ENCODE assay signal across 10 cellular contexts in genomic region chr3:158847466-158847849, GRCh38. TPM values are rescaled to one million over a fixed set of nuclear protein-coding genes. Genes with fewer than 3 reads are reported as not detected.
A peak's percentile ranks its signal among the peaks of the same experiment; 100 is the strongest.
DNase-seq lines count a peak whose midpoint lies in the region; ATAC-seq and TF ChIP-seq lines count a peak whose summit lies in the region.
"Had no signal": no experiment of that assay in that cellular context is flagged by ENCODE, and none has a peak within 500 bp of the region (broad histone marks: within the 10 kb centered on the region; RNA-seq: fewer than 3 reads in every experiment).

No MANE protein-coding gene starts in this region.

- H3K36me3 ChIP-seq in uterus, result no peaks in the 10 kb centered on the region

- H3K4me1 ChIP-seq in uterus, result no peaks in the 10 kb centered on the region
- H3K4me1 ChIP-seq: A549 had no signal

- no peak for TF ChIP-seq CTCF in uterus (IDR thresholded peaks at IDR 0.05)

- H3K4me3 ChIP-seq in uterus, result no peak overlapping the region
- H3K4me3 ChIP-seq: A549, K562 had no signal

- intact Hi-C loops in left colon (cut with DNase I, micrococcal nuclease) (loop anchor here in 1 of 2 donors (10.0 kb wide), 1 partner anchor 417 kb away; no protein-coding TSS in a partner anchor), uterus (cut with DNase I; ENCODE audit: low total_unique reads) (loop anchor here (10.0 kb wide), 1 partner anchor 407 kb away; no protein-coding TSS in a partner anchor)

- no peaks in the 10 kb centered on the region for H3K9me3 ChIP-seq in uterus
- H3K9me3 ChIP-seq: A549 had no signal

- no peaks in the 10 kb centered on the region for H3K27me3 ChIP-seq in uterus

- ATAC-seq in GM21619 (IDR thresholded peaks at IDR 0.05; ENCODE audit: unreplicated experiment), result peak; percentile 38
- ATAC-seq in HG03342 (IDR thresholded peaks at IDR 0.05; ENCODE audit: unreplicated experiment), result peak; percentile 23
- ATAC-seq in left colon, result no peak
- ATAC-seq: K562 had no signal

- no peak for TF ChIP-seq POLR2A in uterus (IDR thresholded peaks at IDR 0.05)

- DNase-seq in NCI-H1436 (lab: John Stamatoyannopoulos, UW), result peak; percentile 7
- DNase-seq in NCI-H1436 treated with DMSO at 0.1 percent for 48 hours (lab: John Stamatoyannopoulos, UW), result no peak
- DNase-seq in islet precursor cell, result peak; percentile 74
- no peak for DNase-seq in left colon
- no peak for DNase-seq in uterus
- DNase-seq in stimulated activated naive CD4-positive, alpha-beta T cell (lab: John Stamatoyannopoulos, UW), result no peak

- H3K27ac ChIP-seq in uterus, result no peak overlapping the region
- H3K27ac ChIP-seq: A549 had no signal

RNA-seq across cellular contexts. Expression of gene MFSD1, which starts 45.6 kb away (rescaled TPM):
- total RNA-seq in left colon, result 10 to 100 TPM; 60.8 to 62.0 TPM
- total RNA-seq in uterus, result 100 to 1,000 TPM in 3 of 4 donors, 10 to 100 TPM in 1; 52.0 to 152 (median 104) TPM

Comparison
In these comparisons a context has a peak if more than half of its experiments do, and no peak if none do; other contexts are left out.
1. DNase-seq: peak in NCI-H1436 (single experiment) and islet precursor cell (single experiment); none in NCI-H1436 treated with DMSO at 0.1 percent for 48 hours (single experiment), left colon (0 of 2), uterus (0 of 2) and stimulated activated naive CD4-positive, alpha-beta T cell (0 of 6).